ENCODE assay signal across 8 cellular contexts in genomic region chr2:237744613-237745249, GRCh38. TPM values are rescaled to one million over a fixed set of nuclear protein-coding genes. Genes with fewer than 3 reads are reported as not detected.
DNase-seq lines count a peak whose midpoint lies in the region; ATAC-seq and TF ChIP-seq lines count a peak whose summit lies in the region.

No MANE protein-coding gene starts in this region.

- peaks cover 36% of the 10 kb centered on the region for H3K36me3 Mint-ChIP-seq in activated naive CD4-positive, alpha-beta T cell treated with anti-CD3 and anti-CD28 coated beads, Interleukin-2, amount 10 ng/mL, durations not matched to agents 7 days and 5 days
- H3K36me3 Mint-ChIP-seq in type B pancreatic cell, result peaks cover 13% of the 10 kb centered on the region

- ATAC-seq in SK-N-SH treated with all-trans-retinoic acid at 6 μM for 48 hours (peak; percentile 93), GM21447 (IDR thresholded peaks at IDR 0.05; ENCODE audit: unreplicated experiment) (no peak)

- H3K4me1 Mint-ChIP-seq in activated naive CD4-positive, alpha-beta T cell treated with anti-CD3 and anti-CD28 coated beads, Interleukin-2, amount 10 ng/mL, durations not matched to agents 7 days and 5 days, result peaks cover 22% of the 10 kb centered on the region
- H3K4me1 Mint-ChIP-seq in type B pancreatic cell (ENCODE audit: unreplicated experiment), result peaks cover 36% of the 10 kb centered on the region

- DNase-seq in GM10266 (ENCODE audit: extremely low spot score) (peak; percentile 78), HT-29 (ENCODE audit: low spot score) (peak; percentile 68), glomerular visceral epithelial cell (ENCODE audit: extremely low spot score) (peak; percentile 74), posterior vena cava (ENCODE audit: low spot score) (peak; percentile 95), type B pancreatic cell (ENCODE audit: extremely low spot score, unreplicated experiment) (peak; percentile 85)
- peak; percentile 80 for DNase-seq in activated naive CD4-positive, alpha-beta T cell treated with anti-CD3 and anti-CD28 coated beads, Interleukin-2, amount 10 ng/mL, durations not matched to agents 7 days and 5 days

- TF ChIP-seq CTCF in GM10266 (IDR thresholded peaks at IDR 0.05; ENCODE audit: control insufficient read depth, insufficient read depth, low read depth, missing control alignments) (peak; percentile 96), type B pancreatic cell (conservative IDR thresholded peaks at IDR 0.05) (peak; percentile 97)

- CTCF ChIA-PET in activated naive CD4-positive, alpha-beta T cell treated with anti-CD3 and anti-CD28 coated beads, Interleukin-2, amount 10 ng/mL, durations not matched to agents 7 days and 5 days (lab: Charles Lee), result interaction anchor here (0.6 to 9.0 kb wide), 29 partner anchors 9 to 520 kb away, joined by 3 to 181 read pairs (median 6); no protein-coding TSS in a partner anchor

- intact Hi-C loops in posterior vena cava (cut with DNase I), result loop anchor here (5.0 to 10.0 kb wide), 5 partner anchors 77 to 230 kb away; partner anchors contain the start of gene RAB17 (in 1 of the 2)

- H3K9me3 Mint-ChIP-seq in activated naive CD4-positive, alpha-beta T cell treated with anti-CD3 and anti-CD28 coated beads, Interleukin-2, amount 10 ng/mL, durations not matched to agents 7 days and 5 days, result no peaks in the 10 kb centered on the region
- H3K9me3 Mint-ChIP-seq in type B pancreatic cell, result no peaks in the 10 kb centered on the region

- H3K27ac Mint-ChIP-seq in activated naive CD4-positive, alpha-beta T cell treated with anti-CD3 and anti-CD28 coated beads, Interleukin-2, amount 10 ng/mL, durations not matched to agents 7 days and 5 days, result peak overlapping the region; percentile 54
- H3K27ac Mint-ChIP-seq in type B pancreatic cell, result peak overlapping the region; percentile 80

- H3K27me3 Mint-ChIP-seq in activated naive CD4-positive, alpha-beta T cell treated with anti-CD3 and anti-CD28 coated beads, Interleukin-2, amount 10 ng/mL, durations not matched to agents 7 days and 5 days, result no peaks in the 10 kb centered on the region
- no peaks in the 10 kb centered on the region for H3K27me3 Mint-ChIP-seq in type B pancreatic cell

- H3K4me3 Mint-ChIP-seq in activated naive CD4-positive, alpha-beta T cell treated with anti-CD3 and anti-CD28 coated beads, Interleukin-2, amount 10 ng/mL, durations not matched to agents 7 days and 5 days, result no peak overlapping the region
- peak overlapping the region; percentile 43 for H3K4me3 Mint-ChIP-seq in type B pancreatic cell

TF ChIP-seq in SK-N-SH treated with all-trans-retinoic acid at 6 μM for 48 hours, 23 proteins besides CTCF, POLR2A, EP300 and RAD21:
- TF ChIP-seq PPARA (CRISPR knock-in tag; IDR thresholded peaks at IDR 0.05; ENCODE audit: borderline replicate concordance) (no peak), BACH2 (CRISPR knock-in tag; IDR thresholded peaks at IDR 0.05; ENCODE audit: borderline replicate concordance) (no peak), CSRNP3 (CRISPR knock-in tag; IDR thresholded peaks at IDR 0.05) (no peak), CSDC2 (CRISPR knock-in tag; IDR thresholded peaks at IDR 0.05) (no peak)
TF ChIP-seq in SK-N-SH treated with all-trans-retinoic acid at 6 μM for 48 hours: peak in this region for 0.

RNA-seq across cellular contexts. Expression of gene RBM44, which starts 53.8 kb away (rescaled TPM):
- total RNA-seq in HT-29 (2014; rRNA removed; shearing (Covaris generic)), result 0.08 and 0.13 TPM in 2 replicates
- total RNA-seq in posterior vena cava, result 1 to 10 TPM in 1 of 2 donors, under 1 TPM in 1; 0.60 to 1.6 TPM
- 0.24 and 0.41 TPM in 2 replicates for total RNA-seq in type B pancreatic cell (ENCODE audit: low replicate concordance)
